In genomic region chrX:63743596-63743995, GRCh38 we compare ENCODE assay signal across 1 cellular context.
TF ChIP-seq lines count a peak whose summit lies in the region.

No MANE protein-coding gene starts in this region.

TF ChIP-seq in A549, 52 proteins besides CTCF, POLR2A, EP300 and RAD21:
- no peak for TF ChIP-seq ZNF302 (CRISPR knock-in tag; IDR thresholded peaks at IDR 0.05)
- TF ChIP-seq RNF2 (IDR thresholded peaks at IDR 0.05; ENCODE audit: borderline replicate concordance, low read depth), result no peak
- no peak for TF ChIP-seq MAX (IDR thresholded peaks at IDR 0.05)
- TF ChIP-seq, protein P1, sequence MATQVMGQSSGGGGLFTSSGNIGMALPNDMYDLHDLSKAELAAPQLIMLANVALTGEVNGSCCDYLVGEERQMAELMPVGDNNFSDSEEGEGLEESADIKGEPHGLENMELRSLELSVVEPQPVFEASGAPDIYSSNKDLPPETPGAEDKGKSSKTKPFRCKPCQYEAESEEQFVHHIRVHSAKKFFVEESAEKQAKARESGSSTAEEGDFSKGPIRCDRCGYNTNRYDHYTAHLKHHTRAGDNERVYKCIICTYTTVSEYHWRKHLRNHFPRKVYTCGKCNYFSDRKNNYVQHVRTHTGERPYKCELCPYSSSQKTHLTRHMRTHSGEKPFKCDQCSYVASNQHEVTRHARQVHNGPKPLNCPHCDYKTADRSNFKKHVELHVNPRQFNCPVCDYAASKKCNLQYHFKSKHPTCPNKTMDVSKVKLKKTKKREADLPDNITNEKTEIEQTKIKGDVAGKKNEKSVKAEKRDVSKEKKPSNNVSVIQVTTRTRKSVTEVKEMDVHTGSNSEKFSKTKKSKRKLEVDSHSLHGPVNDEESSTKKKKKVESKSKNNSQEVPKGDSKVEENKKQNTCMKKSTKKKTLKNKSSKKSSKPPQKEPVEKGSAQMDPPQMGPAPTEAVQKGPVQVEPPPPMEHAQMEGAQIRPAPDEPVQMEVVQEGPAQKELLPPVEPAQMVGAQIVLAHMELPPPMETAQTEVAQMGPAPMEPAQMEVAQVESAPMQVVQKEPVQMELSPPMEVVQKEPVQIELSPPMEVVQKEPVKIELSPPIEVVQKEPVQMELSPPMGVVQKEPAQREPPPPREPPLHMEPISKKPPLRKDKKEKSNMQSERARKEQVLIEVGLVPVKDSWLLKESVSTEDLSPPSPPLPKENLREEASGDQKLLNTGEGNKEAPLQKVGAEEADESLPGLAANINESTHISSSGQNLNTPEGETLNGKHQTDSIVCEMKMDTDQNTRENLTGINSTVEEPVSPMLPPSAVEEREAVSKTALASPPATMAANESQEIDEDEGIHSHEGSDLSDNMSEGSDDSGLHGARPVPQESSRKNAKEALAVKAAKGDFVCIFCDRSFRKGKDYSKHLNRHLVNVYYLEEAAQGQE (IDR thresholded peaks at IDR 0.05), result no peak
- no peak for TF ChIP-seq RFX5 (IDR thresholded peaks at IDR 0.05)
- TF ChIP-seq JUNB (IDR thresholded peaks at IDR 0.05), result no peak
- TF ChIP-seq NFE2L2 (conservative IDR thresholded peaks at IDR 0.05; ENCODE audit: low read length), result no peak
- TF ChIP-seq ZFP36 (IDR thresholded peaks at IDR 0.05; ENCODE audit: borderline replicate concordance, partially characterized antibody), result no peak
- no peak for TF ChIP-seq CHD2 (IDR thresholded peaks at IDR 0.05; ENCODE audit: low read length, partially characterized antibody)
- no peak for TF ChIP-seq ZSCAN20 (CRISPR knock-in tag; IDR thresholded peaks at IDR 0.05)
- TF ChIP-seq BHLHE40 (IDR thresholded peaks at IDR 0.05; ENCODE audit: low read depth, low read length), result no peak
- no peak for TF ChIP-seq CEBPB (IDR thresholded peaks at IDR 0.05)
- TF ChIP-seq SREBF2 (IDR thresholded peaks at IDR 0.05), result no peak
- TF ChIP-seq, protein P2, sequence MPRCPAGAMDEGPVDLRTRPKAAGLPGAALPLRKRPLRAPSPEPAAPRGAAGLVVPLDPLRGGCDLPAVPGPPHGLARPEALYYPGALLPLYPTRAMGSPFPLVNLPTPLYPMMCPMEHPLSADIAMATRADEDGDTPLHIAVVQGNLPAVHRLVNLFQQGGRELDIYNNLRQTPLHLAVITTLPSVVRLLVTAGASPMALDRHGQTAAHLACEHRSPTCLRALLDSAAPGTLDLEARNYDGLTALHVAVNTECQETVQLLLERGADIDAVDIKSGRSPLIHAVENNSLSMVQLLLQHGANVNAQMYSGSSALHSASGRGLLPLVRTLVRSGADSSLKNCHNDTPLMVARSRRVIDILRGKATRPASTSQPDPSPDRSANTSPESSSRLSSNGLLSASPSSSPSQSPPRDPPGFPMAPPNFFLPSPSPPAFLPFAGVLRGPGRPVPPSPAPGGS (IDR thresholded peaks at IDR 0.05), result no peak
- TF ChIP-seq RARB (CRISPR knock-in tag; IDR thresholded peaks at IDR 0.05), result no peak
- TF ChIP-seq MAFK (IDR thresholded peaks at IDR 0.05; ENCODE audit: partially characterized antibody), result no peak
- TF ChIP-seq HOXB5 (CRISPR knock-in tag; IDR thresholded peaks at IDR 0.05), result no peak
- TF ChIP-seq USF2 (IDR thresholded peaks at IDR 0.05), result no peak
